In genomic region chr22:22977479-22978200, GRCh38 we compare ENCODE assay signal across 33 cellular contexts.
DNase-seq lines count a peak whose midpoint lies in the region; ATAC-seq, FAIRE-seq and TF ChIP-seq lines count a peak whose summit lies in the region.
"Had no signal": no experiment of that assay in that cellular context is flagged by ENCODE, and none has a peak within 500 bp of the region (broad histone marks: within the 10 kb centered on the region; RNA-seq: fewer than 3 reads in every experiment).

No MANE protein-coding gene starts in this region.

- H3K4me3 ChIP-seq in astrocyte (ENCODE audit: insufficient read depth, low read depth, low read length): no peak overlapping the region
- no peak overlapping the region for H3K4me3 ChIP-seq in K562
- H3K4me3 ChIP-seq: A549; BLaER1; BLaER1 treated with 17β-estradiol and CSF1 and Interleukin-3, amounts not matched to agents 10 nM and 100 nM had no signal

- no peak for FAIRE-seq in astrocyte (lab: Jason Lieb, UNC)
- no peak for FAIRE-seq in K562 (lab: Jason Lieb, UNC)
- FAIRE-seq: A204.1, A549, D721Med had no signal

- H3K4me3 Mint-ChIP-seq in astrocyte (ENCODE audit: unreplicated experiment): no peak overlapping the region
- H3K4me3 Mint-ChIP-seq: B cell; CD14-positive monocyte; CD4-positive, alpha-beta memory T cell; CD4-positive, alpha-beta T cell; CD4-positive, CD25-positive, alpha-beta regulatory T cell; CD8-positive, alpha-beta memory T cell; CD8-positive, alpha-beta T cell had no signal

- H3K9ac ChIP-seq in astrocyte (ENCODE audit: low read length): no peak overlapping the region
- no peak overlapping the region for H3K9ac ChIP-seq in K562 (ENCODE audit: insufficient read depth in 1 of 2, low read depth in 2 of 2, low read length in 2 of 2)
- H3K9ac ChIP-seq: BLaER1; BLaER1 treated with 17β-estradiol and CSF1 and Interleukin-3, amounts not matched to agents 10 nM and 100 nM had no signal

- H2AFZ ChIP-seq in astrocyte (ENCODE audit: low read depth, low read length): no peak overlapping the region
- no peak overlapping the region for H2AFZ ChIP-seq in K562 (ENCODE audit: low read depth, low read length)

- no peaks in the 10 kb centered on the region for H4K20me1 ChIP-seq in astrocyte (ENCODE audit: insufficient read depth, low read length)
- no peaks in the 10 kb centered on the region for H4K20me1 ChIP-seq in K562 (replicated peaks; ENCODE audit: control insufficient read depth, insufficient read depth, low read length)
- H4K20me1 ChIP-seq: BLaER1; BLaER1 treated with 17β-estradiol and CSF1 and Interleukin-3, amounts not matched to agents 10 nM and 100 nM had no signal

- peaks cover 33% of the 10 kb centered on the region for H3K27me3 Mint-ChIP-seq in astrocyte (ENCODE audit: low read depth, unreplicated experiment)

- TF ChIP-seq CTCF in astrocyte (IDR thresholded peaks at IDR 0.05; ENCODE audit: insufficient read depth, low read depth, low read length) (no peak), K562 (IDR thresholded peaks at IDR 0.05 in 2 of 3, conservative IDR thresholded peaks at IDR 0.05 in 1 of 3; ENCODE audit: insufficient read depth in 2 of 3, low read depth in 1 of 3, low read length in 3 of 3) (no peak)

- H3K9me3 Mint-ChIP-seq in astrocyte (ENCODE audit: unreplicated experiment): peaks cover 7% of the 10 kb centered on the region

- no peaks in the 10 kb centered on the region for H3K9me3 ChIP-seq in astrocyte (ENCODE audit: insufficient read depth, low read depth, low read length)
- peaks cover 7% of the 10 kb centered on the region for H3K9me3 ChIP-seq in K562 (replicated peaks; ENCODE audit: control insufficient read depth, insufficient read depth, low read depth, low read length)

- H3K36me3 ChIP-seq in astrocyte (ENCODE audit: insufficient read depth, low read length): no peaks in the 10 kb centered on the region
- no peaks in the 10 kb centered on the region for H3K36me3 ChIP-seq in K562 (ENCODE audit: control insufficient read depth, insufficient read depth, low read length)
- H3K36me3 ChIP-seq: BE2C, BLaER1 had no signal

- 1% methylated on average over 2 of the region's 2 CpGs for WGBS in K562 (ENCODE audit: insufficient coverage, low coverage, missing lambda C conversion rate)

- BruUV-seq in K562 (replicated peaks; lab: Mats Ljungman, UMichigan): no TSS peak

- TF ChIP-seq RAD21 in K562 (CRISPR knock-in tag; conservative IDR thresholded peaks at IDR 0.05 in 1 of 2, IDR thresholded peaks at IDR 0.05 in 1 of 2): no peak

- CTCF ChIA-PET in K562 (lab: Yijun Ruan, JAX; ENCODE audit: low intra/inter-chr PET ratio): interaction anchor here (2.8 kb wide), 1 partner anchor 18 kb away, joined by 8 read pairs; no protein-coding TSS in a partner anchor

- peak; percentile 3 for DNase-seq in astrocyte (ENCODE audit: low read depth)
- no peak for DNase-seq in K562 (ENCODE audit: extremely low read depth in 1 of 4, low spot score in 3 of 4)
- no peak for DNase-seq in stimulated activated CD4-positive, alpha-beta T cell treated with anti-CD3 and anti-CD28 coated beads, Interleukin-1b, Interleukin-23, amount 100 ng/mL, for 48 hours
- no peak for DNase-seq in KBM-7
- DNase-seq: 8988T; ACHN; AML-193; BE2C; C1 segment of cervical spinal cord; Caco-2; Calu3; CD4-positive, alpha-beta memory T cell; CD4-positive, alpha-beta T cell; CD4-positive, CD25-positive, alpha-beta regulatory T cell; CD8-positive, alpha-beta memory T cell; CD8-positive, alpha-beta T cell; COR-L47; DMS 273 treated with DMSO at 0.1 percent for 48 hours; DMS153; DMS53; DMS79; DMS79 treated with DMSO at 0.1 percent for 48 hours; DND-41; EL had no signal

- H3K4me1 Mint-ChIP-seq in astrocyte (ENCODE audit: low read depth, unreplicated experiment): no peaks in the 10 kb centered on the region
- H3K4me1 Mint-ChIP-seq: CD14-positive monocyte; CD4-positive, alpha-beta memory T cell; CD4-positive, CD25-positive, alpha-beta regulatory T cell; CD8-positive, alpha-beta memory T cell had no signal

- no peak for TF ChIP-seq EP300 in K562 (IDR thresholded peaks at IDR 0.05; ENCODE audit: low read length)

- H3K4me2 ChIP-seq in astrocyte (ENCODE audit: low read length) (no peak overlapping the region), K562 (ENCODE audit: insufficient read depth, low read length) (no peak overlapping the region)
- H3K4me2 ChIP-seq: A549; BLaER1; BLaER1 treated with 17β-estradiol and CSF1 and Interleukin-3, amounts not matched to agents 10 nM and 100 nM had no signal

- in situ Hi-C loops in K562 (cut with MboI) (no loop called here), KBM-7 (cut with MboI; ENCODE audit: low pct_unique_long_range_greater_than_20kb, low sequenced_read_pairs) (no loop called here)

- no peak for ATAC-seq in K562
- ATAC-seq: A549; CD8-positive, alpha-beta T cell had no signal

- no peaks in the 10 kb centered on the region for H3K9me1 ChIP-seq in K562 (ENCODE audit: control insufficient read depth, insufficient read depth, low read length)

- intact Hi-C loops in K562 (cut with micrococcal nuclease): loop anchor here (5.0 kb wide), 1 partner anchor 50 kb away; no protein-coding TSS in a partner anchor

- TF ChIP-seq POLR2A in K562 (conservative IDR thresholded peaks at IDR 0.05): no peak

- H3K27me3 ChIP-seq in astrocyte (ENCODE audit: insufficient read depth, low read length): no peaks in the 10 kb centered on the region
- H3K27me3 ChIP-seq in K562 (ENCODE audit: control insufficient read depth in 2 of 2, insufficient read depth in 2 of 2, low read length in 2 of 2): peaks cover 0 to 4% of the 10 kb centered on the region in 2 experiments; a peak in 1 of 5 replicates
- H3K27me3 ChIP-seq: BE2C; BLaER1; BLaER1 treated with 17β-estradiol and CSF1 and Interleukin-3, amounts not matched to agents 10 nM and 100 nM had no signal

- no peaks in the 10 kb centered on the region for H3K79me2 ChIP-seq in astrocyte (ENCODE audit: insufficient read depth, low read length)
- H3K79me2 ChIP-seq in K562 (ENCODE audit: control insufficient read depth, insufficient read depth, low read length): no peaks in the 10 kb centered on the region

- POLR2A ChIA-PET in K562 (lab: Yijun Ruan, JAX): interaction anchor here (1.3 to 4.3 kb wide), 2 partner anchors 9 to 21 kb away, joined by 4 to 35 read pairs; no protein-coding TSS in a partner anchor

- H3K27ac Mint-ChIP-seq in astrocyte (ENCODE audit: unreplicated experiment): no peak overlapping the region
- H3K27ac Mint-ChIP-seq: B cell; CD14-positive monocyte; CD4-positive, alpha-beta memory T cell; CD4-positive, alpha-beta T cell; CD4-positive, CD25-positive, alpha-beta regulatory T cell; CD8-positive, alpha-beta T cell had no signal

- H3K4me1 ChIP-seq in astrocyte (ENCODE audit: insufficient read depth, low read length): no peaks in the 10 kb centered on the region
- H3K4me1 ChIP-seq in K562 (replicated peaks in 1 of 2; ENCODE audit: control insufficient read depth in 2 of 2, insufficient read depth in 2 of 2, low read length in 2 of 2): no peaks in the 10 kb centered on the region
- H3K4me1 ChIP-seq: A549; BE2C; BLaER1; BLaER1 treated with 17β-estradiol and CSF1 and Interleukin-3, amounts not matched to agents 10 nM and 100 nM; Caco-2 had no signal

- H3K36me3 Mint-ChIP-seq in astrocyte (ENCODE audit: low read depth, unreplicated experiment): no peaks in the 10 kb centered on the region
- H3K36me3 Mint-ChIP-seq: CD14-positive monocyte; CD4-positive, CD25-positive, alpha-beta regulatory T cell; CD8-positive, alpha-beta T cell had no signal

- no peak overlapping the region for H3K27ac ChIP-seq in astrocyte (ENCODE audit: low read depth, low read length)
- H3K27ac ChIP-seq in K562 (ENCODE audit: extremely low read depth, low read depth, low read length): no peak overlapping the region
- H3K27ac ChIP-seq: 22Rv1; A549; BLaER1; BLaER1 treated with 17β-estradiol and CSF1 and Interleukin-3, amounts not matched to agents 10 nM and 100 nM; C4-2B had no signal

TF ChIP-seq in K562, 482 proteins besides CTCF, POLR2A, EP300 and RAD21 (continues in another document):
- TF ChIP-seq IRF2 (CRISPR knock-in tag; IDR thresholded peaks at IDR 0.05): peak; percentile 89
- TF ChIP-seq ZNF282 (CRISPR knock-in tag; IDR thresholded peaks at IDR 0.05): peak; percentile 13; the same call in 1 of the 2 replicates
- peak; percentile 59; the same call in 1 of the 2 replicates for TF ChIP-seq NR3C1 (CRISPR knock-in tag; IDR thresholded peaks at IDR 0.05)
- TF ChIP-seq RBM15 (IDR thresholded peaks at IDR 0.05; ENCODE audit: insufficient read depth, low read length): no peak
- no peak for TF ChIP-seq TEAD4 (IDR thresholded peaks at IDR 0.05; ENCODE audit: low read length)
- TF ChIP-seq TEAD4 (CRISPR knock-in tag; IDR thresholded peaks at IDR 0.05; ENCODE audit: borderline replicate concordance): 0 out of 2 replicates have a peak, but pooled peaks have one; percentile 20
- no peak for TF ChIP-seq MYBL2 (IDR thresholded peaks at IDR 0.05; ENCODE audit: low read depth)
- TF ChIP-seq MYBL2 (CRISPR knock-in tag; IDR thresholded peaks at IDR 0.05; ENCODE audit: borderline replicate concordance): 0 out of 2 replicates have a peak, but pooled peaks have one; percentile 67
- no peak for TF ChIP-seq PTBP1 (IDR thresholded peaks at IDR 0.05; ENCODE audit: low read depth, low read length)
- TF ChIP-seq, protein P1, sequence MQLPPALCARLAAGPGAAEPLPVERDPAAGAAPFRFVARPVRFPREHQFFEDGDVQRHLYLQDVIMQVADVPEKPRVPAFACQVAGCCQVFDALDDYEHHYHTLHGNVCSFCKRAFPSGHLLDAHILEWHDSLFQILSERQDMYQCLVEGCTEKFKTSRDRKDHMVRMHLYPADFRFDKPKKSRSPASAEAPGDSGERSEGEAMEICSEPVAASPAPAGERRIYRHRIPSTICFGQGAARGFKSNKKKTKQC (CRISPR knock-in tag; IDR thresholded peaks at IDR 0.05): no peak
- no peak for TF ChIP-seq CREB1 (IDR thresholded peaks at IDR 0.05)
- no peak for TF ChIP-seq CREB1 (CRISPR knock-in tag; IDR thresholded peaks at IDR 0.05)
- TF ChIP-seq, protein P2, sequence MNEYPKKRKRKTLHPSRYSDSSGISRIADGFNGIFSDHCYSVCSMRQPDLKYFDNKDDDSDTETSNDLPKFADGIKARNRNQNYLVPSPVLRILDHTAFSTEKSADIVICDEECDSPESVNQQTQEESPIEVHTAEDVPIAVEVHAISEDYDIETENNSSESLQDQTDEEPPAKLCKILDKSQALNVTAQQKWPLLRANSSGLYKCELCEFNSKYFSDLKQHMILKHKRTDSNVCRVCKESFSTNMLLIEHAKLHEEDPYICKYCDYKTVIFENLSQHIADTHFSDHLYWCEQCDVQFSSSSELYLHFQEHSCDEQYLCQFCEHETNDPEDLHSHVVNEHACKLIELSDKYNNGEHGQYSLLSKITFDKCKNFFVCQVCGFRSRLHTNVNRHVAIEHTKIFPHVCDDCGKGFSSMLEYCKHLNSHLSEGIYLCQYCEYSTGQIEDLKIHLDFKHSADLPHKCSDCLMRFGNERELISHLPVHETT (CRISPR knock-in tag; conservative IDR thresholded peaks at IDR 0.05 in 1 of 2, IDR thresholded peaks at IDR 0.05 in 1 of 2): 0 out of 4 replicates have a peak, but pooled peaks of 1 of the 2 experiments have one; percentile 32
- TF ChIP-seq MED1 (CRISPR knock-in tag; IDR thresholded peaks at IDR 0.05; ENCODE audit: borderline replicate concordance): 0 out of 2 replicates have a peak, but pooled peaks have one; percentile 71
- no peak for TF ChIP-seq ELF2 (CRISPR knock-in tag; IDR thresholded peaks at IDR 0.05)
